ENCODE assay signal across 13 cellular contexts in the genomic region with DNA sequence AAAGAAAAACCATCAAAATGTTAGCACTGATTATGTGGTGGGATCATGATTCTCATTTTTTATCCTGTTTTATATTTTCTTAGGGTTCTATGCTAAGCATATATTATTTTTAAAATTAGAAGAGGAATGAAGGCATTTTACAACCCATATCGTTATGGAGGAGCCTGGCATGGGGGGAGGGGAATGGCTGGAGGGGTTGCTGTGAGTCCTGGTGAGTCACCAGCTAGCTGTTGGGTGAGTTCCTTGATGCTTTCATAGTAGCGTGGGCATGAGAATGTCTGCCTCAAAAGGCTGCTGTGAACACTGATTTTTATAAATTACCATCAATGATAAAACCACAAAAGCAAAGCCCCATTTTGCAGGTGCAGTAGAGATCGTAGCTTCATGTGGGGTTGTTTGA. TPM values are rescaled to one million over a fixed set of nuclear protein-coding genes. Genes with fewer than 3 reads are reported as not detected.
A peak's percentile ranks its signal among the peaks of the same experiment; 100 is the strongest.
DNase-seq lines count a peak whose midpoint lies in the region; ATAC-seq and TF ChIP-seq lines count a peak whose summit lies in the region.
"Had no signal": no experiment of that assay in that cellular context is flagged by ENCODE, and none has a peak within 500 bp of the region (broad histone marks: within the 10 kb centered on the region; RNA-seq: fewer than 3 reads in every experiment).

No MANE protein-coding gene starts in this region.

- peak overlapping the region; percentile 66 for H3K4me2 ChIP-seq in PC-9

- TF ChIP-seq CTCF in PC-9 (conservative IDR thresholded peaks at IDR 0.05): no peak
- TF ChIP-seq CTCF in osteocyte (IDR thresholded peaks at IDR 0.05): no peak

- no peak overlapping the region for H3K4me3 Mint-ChIP-seq in osteocyte (ENCODE audit: unreplicated experiment)
- H3K4me3 Mint-ChIP-seq: activated CD4-positive, alpha-beta T cell treated with anti-CD3 and anti-CD28 coated beads for 36 hours; activated naive CD4-positive, alpha-beta T cell treated with anti-CD3 and anti-CD28 coated beads for 36 hours had no signal

- CTCF ChIA-PET in PC-9 (lab: Charles Lee): no interaction called here

- no peaks in the 10 kb centered on the region for H3K9me3 ChIP-seq in PC-9 (ENCODE audit: insufficient read depth, low read depth)

- H3K4me3 ChIP-seq in PC-9: no peak overlapping the region

- peak; percentile 51 for ATAC-seq in esophagus mucosa
- ATAC-seq in GM21723 (IDR thresholded peaks at IDR 0.05; ENCODE audit: unreplicated experiment): no peak
- ATAC-seq: activated CD4-positive, alpha-beta T cell treated with anti-CD3 and anti-CD28 coated beads for 36 hours; right cardiac atrium had no signal

- no peaks in the 10 kb centered on the region for H3K36me3 ChIP-seq in PC-9 (ENCODE audit: low read depth)

- peaks cover 63% of the 10 kb centered on the region for H3K4me1 ChIP-seq in PC-9 (replicated peaks; ENCODE audit: insufficient read depth)

- DNase-seq in COLO829 (ENCODE audit: low spot score): peak; percentile 84
- peak; percentile 23 to 79 for DNase-seq in PC-9
- DNase-seq in osteocyte (ENCODE audit: extremely low spot score, unreplicated experiment): no peak
- DNase-seq in activated CD8-positive, alpha-beta memory T cell treated with anti-CD3 and anti-CD28 coated beads for 24 hours: no peak
- DNase-seq in NCI-H1930 (lab: John Stamatoyannopoulos, UW): no peak
- DNase-seq in DMS79 (lab: John Stamatoyannopoulos, UW): no peak
- DNase-seq: activated CD4-positive, alpha-beta T cell treated with anti-CD3 and anti-CD28 coated beads for 36 hours; COR-L47; NCI-H510A treated with DMSO at 0.1 percent for 48 hours; right cardiac atrium had no signal

- no peaks in the 10 kb centered on the region for H3K79me2 ChIP-seq in PC-9 (ENCODE audit: low read depth)

- peaks cover 20% of the 10 kb centered on the region; the same call in 1 of the 2 replicates for H3F3A ChIP-seq in PC-9 (ENCODE audit: insufficient read depth, low read depth)

- H2AFZ ChIP-seq in PC-9: no peak overlapping the region

- H3K27ac ChIP-seq in PC-9: peak overlapping the region; percentile 77

- no peaks in the 10 kb centered on the region for H3K9me3 Mint-ChIP-seq in osteocyte (ENCODE audit: unreplicated experiment)
- H3K9me3 Mint-ChIP-seq: activated naive CD4-positive, alpha-beta T cell treated with anti-CD3 and anti-CD28 coated beads for 36 hours had no signal

- peaks cover 29% of the 10 kb centered on the region for H3K36me3 Mint-ChIP-seq in osteocyte (ENCODE audit: unreplicated experiment)

- no peaks in the 10 kb centered on the region for H3K27me3 ChIP-seq in PC-9 (ENCODE audit: insufficient read depth, low read depth)

- intact Hi-C loops in PC-9 (cut with micrococcal nuclease; ENCODE audit: unreplicated experiment): no loop called here

- peak overlapping the region; percentile 19 for H3K27ac Mint-ChIP-seq in osteocyte (ENCODE audit: unreplicated experiment)
- H3K27ac Mint-ChIP-seq: activated CD4-positive, alpha-beta T cell treated with anti-CD3 and anti-CD28 coated beads for 36 hours; activated naive CD4-positive, alpha-beta T cell treated with anti-CD3 and anti-CD28 coated beads for 36 hours had no signal

- H3K27me3 Mint-ChIP-seq in osteocyte (ENCODE audit: unreplicated experiment): no peaks in the 10 kb centered on the region
- H3K27me3 Mint-ChIP-seq: activated CD4-positive, alpha-beta T cell treated with anti-CD3 and anti-CD28 coated beads for 36 hours had no signal

- H4K20me1 ChIP-seq in PC-9 (ENCODE audit: insufficient read depth): no peaks in the 10 kb centered on the region

- H3K4me1 Mint-ChIP-seq in osteocyte (ENCODE audit: unreplicated experiment): peaks cover 44% of the 10 kb centered on the region

- POLR2A ChIA-PET in PC-9 (lab: Charles Lee; ENCODE audit: unreplicated experiment): no interaction called here

- H3K9me2 ChIP-seq in PC-9 (ENCODE audit: insufficient read depth): no peaks in the 10 kb centered on the region

- no TSS peak for BruUV-seq in PC-9 (replicated peaks; lab: Mats Ljungman, UMichigan)

RNA-seq across cellular contexts. Expression of gene C14orf132, which starts 46.9 kb away (rescaled TPM):
- not detected in 2 replicates for total RNA-seq in PC-9 (2021)
- 3.7 TPM for total RNA-seq in esophagus mucosa
- total RNA-seq in osteocyte: 84.8 and 86.9 TPM in 2 replicates

Comparison
In these comparisons a context has a peak if more than half of its experiments do, and no peak if none do; other contexts are left out.
1. DNase-seq: peak in COLO829 (single experiment) and PC-9 (2 of 2); none in osteocyte (single experiment), activated CD8-positive, alpha-beta memory T cell treated with anti-CD3 and anti-CD28 coated beads for 24 hours (single experiment), NCI-H1930 (0 of 2) and DMS79 (single experiment).
2. RNA of gene C14orf132, which starts 46.9 kb away (total RNA-seq): 84.8 to 86.9 TPM in osteocyte; 3.7 TPM in esophagus mucosa (single experiment) and not detected in PC-9; every median in the first group is over 10 times any median in the second.